8 cellular contexts compared by ENCODE assay signal in the genomic region with DNA sequence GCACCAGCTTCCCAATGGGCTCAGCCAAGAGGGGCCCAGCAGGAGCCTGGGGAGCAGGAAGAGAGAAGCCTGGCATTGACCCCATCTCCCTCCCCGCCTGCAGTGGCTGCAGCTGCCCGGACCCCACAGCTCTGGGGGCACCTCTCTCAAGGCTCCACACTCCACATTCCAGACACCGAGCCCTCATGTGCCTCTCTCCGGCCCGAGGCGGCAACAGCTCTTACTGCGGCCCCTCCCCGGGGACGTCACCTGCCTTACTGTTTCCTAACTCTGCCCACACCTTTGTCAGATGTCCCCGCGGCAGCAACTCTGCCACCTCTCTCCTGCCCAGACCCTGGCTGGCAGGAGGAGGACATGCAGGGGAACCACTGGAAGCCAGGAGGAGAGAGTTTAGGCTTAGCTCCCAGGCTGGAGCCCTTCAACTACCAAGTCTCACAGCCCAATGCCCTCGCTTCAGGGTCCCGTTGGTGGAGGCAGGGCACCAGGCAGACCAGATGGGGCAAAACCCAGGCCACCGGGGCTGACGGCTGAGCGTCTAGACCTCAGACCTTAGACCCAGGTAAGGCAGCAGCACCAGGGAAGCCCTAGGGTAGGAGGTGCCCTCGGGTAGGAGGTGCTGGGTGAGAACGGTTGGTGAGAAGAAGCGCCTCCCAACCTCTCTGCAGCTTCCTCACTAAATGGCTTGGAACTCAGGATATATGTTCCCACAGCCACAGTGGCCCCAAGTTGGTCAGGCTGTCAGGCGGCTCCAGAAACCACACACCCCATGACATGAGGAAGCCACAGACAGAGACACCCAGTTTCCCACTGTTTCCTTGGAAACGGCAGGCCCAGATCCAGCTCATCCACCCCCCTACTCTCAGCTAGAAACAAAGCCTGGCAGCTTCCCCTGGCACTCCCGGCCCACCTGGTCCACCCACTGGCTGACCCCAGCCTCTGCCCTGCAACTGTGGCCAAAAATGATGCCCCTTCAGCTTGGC. TPM values are rescaled to one million over a fixed set of nuclear protein-coding genes. Genes with fewer than 3 reads are reported as not detected.
DNase-seq lines count a peak whose midpoint lies in the region; ATAC-seq, FAIRE-seq and TF ChIP-seq lines count a peak whose summit lies in the region.

No MANE protein-coding gene starts in this region.

- H3K9me3 Mint-ChIP-seq in activated naive CD4-positive, alpha-beta T cell treated with anti-CD3 and anti-CD28 coated beads, Interleukin-2, amount 10 ng/mL, durations not matched to agents 7 days and 5 days, result no peaks in the 10 kb centered on the region

- peak overlapping the region; percentile 76 for H3K4me3 Mint-ChIP-seq in activated naive CD4-positive, alpha-beta T cell treated with anti-CD3 and anti-CD28 coated beads, Interleukin-2, amount 10 ng/mL, durations not matched to agents 7 days and 5 days

- H3K36me3 ChIP-seq in left lung (no peaks in the 10 kb centered on the region), tibial nerve (no peaks in the 10 kb centered on the region)

- no peak overlapping the region for H3K27ac Mint-ChIP-seq in activated naive CD4-positive, alpha-beta T cell treated with anti-CD3 and anti-CD28 coated beads, Interleukin-2, amount 10 ng/mL, durations not matched to agents 7 days and 5 days

- H3K27me3 Mint-ChIP-seq in activated naive CD4-positive, alpha-beta T cell treated with anti-CD3 and anti-CD28 coated beads, Interleukin-2, amount 10 ng/mL, durations not matched to agents 7 days and 5 days, result peaks cover 27% of the 10 kb centered on the region

- no peak for FAIRE-seq in GM12891 (lab: Jason Lieb, UNC)

- no peaks in the 10 kb centered on the region for H3K36me3 Mint-ChIP-seq in activated naive CD4-positive, alpha-beta T cell treated with anti-CD3 and anti-CD28 coated beads, Interleukin-2, amount 10 ng/mL, durations not matched to agents 7 days and 5 days

- no peak for TF ChIP-seq EP300 in tibial nerve (IDR thresholded peaks at IDR 0.05)

- peak overlapping the region; percentile 54 for H3K4me3 ChIP-seq in left lung
- H3K4me3 ChIP-seq in tibial nerve, result peak overlapping the region in 1 of 4 donors; percentile 67

- H3K4me1 Mint-ChIP-seq in activated naive CD4-positive, alpha-beta T cell treated with anti-CD3 and anti-CD28 coated beads, Interleukin-2, amount 10 ng/mL, durations not matched to agents 7 days and 5 days, result peaks cover 13% of the 10 kb centered on the region

- TF ChIP-seq CTCF in left lung (IDR thresholded peaks at IDR 0.05) (no peak), tibial nerve (IDR thresholded peaks at IDR 0.05) (no peak), GM20000 (IDR thresholded peaks at IDR 0.05; ENCODE audit: extremely low read depth, missing control alignments) (no peak)

- H3K4me1 ChIP-seq in left lung (peaks cover 23 to 33% of the 10 kb centered on the region in 2 donors), tibial nerve (peaks cover 0 to 35% (median 12%) of the 10 kb centered on the region in 4 donors)

- no peak for TF ChIP-seq POLR2A in tibial nerve (IDR thresholded peaks at IDR 0.05)
- TF ChIP-seq POLR2A in GM12891 (IDR thresholded peaks at IDR 0.05; ENCODE audit: low read depth, low read length), result no peak

- DNase-seq in activated naive CD4-positive, alpha-beta T cell treated with anti-CD3 and anti-CD28 coated beads, Interleukin-2, amount 10 ng/mL, durations not matched to agents 7 days and 5 days, result no peak
- DNase-seq in activated naive CD4-positive, alpha-beta T cell treated with anti-CD3 and anti-CD28 coated beads, Interleukin-2, amount 50 U/mL, for 16 hours, result no peak
- DNase-seq in activated T-cell treated with anti-CD3 and anti-CD28 coated beads, Interleukin-2, amount 50 U/mL, for 48 hours, result peak; percentile 35 to 46
- peak; percentile 83 to 86 for DNase-seq in left lung
- DNase-seq in tibial nerve (ENCODE audit: low spot score in 2 of 2), result no peak
- DNase-seq in GM12891 (ENCODE audit: insufficient read length, low spot score), result no peak
- no peak for DNase-seq in GM20000 (ENCODE audit: low spot score)
- no peak for DNase-seq in D341Med (ENCODE audit: low spot score)

- CTCF ChIA-PET in activated naive CD4-positive, alpha-beta T cell treated with anti-CD3 and anti-CD28 coated beads, Interleukin-2, amount 10 ng/mL, durations not matched to agents 7 days and 5 days (lab: Charles Lee), result interaction anchor here (0.8 to 3.8 kb wide), 7 partner anchors 9 to 351 kb away, joined by 3 to 110 read pairs (median 4); no protein-coding TSS in a partner anchor

- H3K27me3 ChIP-seq in left lung, result peaks cover 0 to 24% of the 10 kb centered on the region in 2 donors
- no peaks in the 10 kb centered on the region for H3K27me3 ChIP-seq in tibial nerve

- peak; percentile 62 for ATAC-seq in left lung

- peak overlapping the region; percentile 90 to 98 for H3K27ac ChIP-seq in left lung
- peak overlapping the region in 3 of 4 donors; percentile 92 to 99 (median 98) for H3K27ac ChIP-seq in tibial nerve

- WGBS in tibial nerve, 2 donors, result 81 to 93% methylated on average over 19 to 21 of the region's 22 CpGs

- H3K9me3 ChIP-seq in left lung, result no peaks in the 10 kb centered on the region
- no peaks in the 10 kb centered on the region for H3K9me3 ChIP-seq in tibial nerve

- intact Hi-C loops in left lung (cut with DNase I), result loop anchor here (10.0 kb wide), 2 partner anchors 49 to 349 kb away; no protein-coding TSS in a partner anchor

TF ChIP-seq in GM12891, 5 proteins besides CTCF, POLR2A, EP300 and RAD21:
- TF ChIP-seq POLR2AphosphoS5 (IDR thresholded peaks at IDR 0.05; ENCODE audit: low read depth, low read length), result no peak
- no peak for TF ChIP-seq SPI1 (IDR thresholded peaks at IDR 0.05; ENCODE audit: low read depth, low read length)
- no peak for TF ChIP-seq PAX5 (IDR thresholded peaks at IDR 0.05; ENCODE audit: insufficient read depth, low read length, severe bottlenecking)
- TF ChIP-seq TAF1 (IDR thresholded peaks at IDR 0.05; ENCODE audit: low read depth, low read length), result no peak
- no peak for TF ChIP-seq POU2F2 (IDR thresholded peaks at IDR 0.05; ENCODE audit: low read depth, low read length)

RNA-seq across cellular contexts. Expression of gene MLPH, which starts 13.3 kb away (rescaled TPM):
- total RNA-seq in left lung (100 to 1,000 TPM; 244 to 296 TPM), tibial nerve (100 to 1,000 TPM in 1 of 4 donors, 10 to 100 TPM in 3; 41.4 to 108 (median 62.1) TPM)
- polyA plus RNA-seq in GM12891 (2012; ENCODE audit: low read depth, missing spikeins), result not detected

RNA-seq across cellular contexts. Expression of gene COL6A3, which starts 59.8 kb away (rescaled TPM):
- 100 to 1,000 TPM; 598 to 868 TPM for total RNA-seq in left lung
- 100 to 1,000 TPM; 228 to 558 (median 364) TPM for total RNA-seq in tibial nerve
- polyA plus RNA-seq in GM12891 (2012; ENCODE audit: low read depth, missing spikeins), result 0.05 TPM

Comparison
In these comparisons a context has a peak if more than half of its experiments do, and no peak if none do; other contexts are left out.
1. DNase-seq: peak in activated T-cell treated with anti-CD3 and anti-CD28 coated beads, Interleukin-2, amount 50 U/mL, for 48 hours (2 of 2) and left lung (2 of 2); none in activated naive CD4-positive, alpha-beta T cell treated with anti-CD3 and anti-CD28 coated beads, Interleukin-2, amount 10 ng/mL, durations not matched to agents 7 days and 5 days (single experiment), activated naive CD4-positive, alpha-beta T cell treated with anti-CD3 and anti-CD28 coated beads, Interleukin-2, amount 50 U/mL, for 16 hours (single experiment), tibial nerve (0 of 2), GM12891 (single experiment), GM20000 (single experiment) and D341Med (single experiment).